Comparison of ENCODE assay signal across 25 cellular contexts in the genomic region with DNA sequence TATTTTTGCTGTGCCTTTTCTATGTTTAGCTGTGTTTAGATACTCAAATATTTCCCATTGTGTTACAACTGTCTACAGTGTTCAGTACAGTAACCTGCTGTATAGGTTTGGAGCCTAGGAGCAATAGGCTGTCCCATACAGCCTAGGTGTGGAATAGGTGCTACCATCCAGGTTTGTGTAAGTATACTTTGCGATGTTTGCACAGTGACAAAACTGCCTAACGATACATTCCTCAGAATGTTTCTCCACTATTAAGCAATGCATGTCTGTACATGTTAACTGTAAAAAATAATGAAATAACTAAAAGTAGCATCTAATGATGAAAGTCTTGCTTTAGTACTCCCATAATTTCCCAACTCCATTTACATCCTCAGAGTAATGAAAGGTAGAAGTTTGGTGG.
"Had no signal": no experiment of that assay in that cellular context is flagged by ENCODE, and none has a peak within 500 bp of the region (broad histone marks: within the 10 kb centered on the region; RNA-seq: fewer than 3 reads in every experiment).

No MANE protein-coding gene starts in this region.

- H3K27me3 ChIP-seq: brain microvascular endothelial cell, esophagus muscularis mucosa, thyroid gland had no signal

- H3K4me1 Mint-ChIP-seq: activated naive CD8-positive, alpha-beta T cell treated with anti-CD3 and anti-CD28 coated beads, Interleukin-2, amount 50 U/mL, for 24 hours; mesothelial cell of epicardium had no signal

- H3K27ac Mint-ChIP-seq: activated CD8-positive, alpha-beta T cell treated with anti-CD3 and anti-CD28 coated beads for 36 hours; activated naive CD4-positive, alpha-beta T cell treated with anti-CD3 and anti-CD28 coated beads for 36 hours; activated naive CD8-positive, alpha-beta T cell treated with anti-CD3 and anti-CD28 coated beads, Interleukin-2, amount 50 U/mL, for 24 hours; activated T-helper 2 cell treated with anti-CD3 and anti-CD28 coated beads, Interferon-gamma antibody, Interleukin-2, Interleukin-4, amounts not matched to agents 10 μg/mL and 5 μg/mL and 100 μg/mL, durations not matched to agents 14 hours and 24 hours and 36 hours; mesothelial cell of epicardium had no signal

- ATAC-seq: activated CD8-positive, alpha-beta T cell treated with anti-CD3 and anti-CD28 coated beads for 36 hours; activated naive CD8-positive, alpha-beta T cell treated with anti-CD3 and anti-CD28 coated beads, Interleukin-2, amount 50 U/mL, for 24 hours had no signal

- H3K27me3 Mint-ChIP-seq: activated CD8-positive, alpha-beta T cell treated with anti-CD3 and anti-CD28 coated beads for 36 hours; activated naive CD8-positive, alpha-beta T cell treated with anti-CD3 and anti-CD28 coated beads, Interleukin-2, amount 50 U/mL, for 24 hours had no signal

- H3K4me1 ChIP-seq: esophagus muscularis mucosa, thyroid gland had no signal

- H3K4me3 Mint-ChIP-seq: activated CD8-positive, alpha-beta T cell treated with anti-CD3 and anti-CD28 coated beads for 36 hours; activated naive CD4-positive, alpha-beta T cell treated with anti-CD3 and anti-CD28 coated beads for 36 hours; activated naive CD8-positive, alpha-beta T cell treated with anti-CD3 and anti-CD28 coated beads, Interleukin-2, amount 50 U/mL, for 24 hours; mesothelial cell of epicardium had no signal

- H3K4me3 ChIP-seq: esophagus muscularis mucosa, lung, thyroid gland had no signal

- H3K9me3 Mint-ChIP-seq: activated CD8-positive, alpha-beta T cell treated with anti-CD3 and anti-CD28 coated beads for 36 hours; activated naive CD4-positive, alpha-beta T cell treated with anti-CD3 and anti-CD28 coated beads for 36 hours; activated naive CD8-positive, alpha-beta T cell treated with anti-CD3 and anti-CD28 coated beads, Interleukin-2, amount 50 U/mL, for 24 hours; activated T-helper 2 cell treated with anti-CD3 and anti-CD28 coated beads, Interferon-gamma antibody, Interleukin-2, Interleukin-4, amounts not matched to agents 10 μg/mL and 5 μg/mL and 100 μg/mL, durations not matched to agents 14 hours and 24 hours and 36 hours had no signal

- DNase-seq: activated CD4-positive, alpha-beta T cell treated with anti-CD3 and anti-CD28 coated beads for 48 hours; activated CD4-positive, CD25-positive, alpha-beta regulatory T cell; activated CD8-positive, alpha-beta T cell treated with anti-CD3 and anti-CD28 coated beads for 36 hours; activated naive CD4-positive, alpha-beta T cell treated with anti-CD3 and anti-CD28 coated beads for 36 hours; activated naive CD8-positive, alpha-beta T cell treated with anti-CD3 and anti-CD28 coated beads, Interleukin-2, amount 50 U/mL, for 24 hours; activated T-cell treated with anti-CD3 and anti-CD28 coated beads, Interleukin-2, amount 50 U/mL, for 1 hour; anterior cingulate cortex; brain microvascular endothelial cell; cerebellar nuclear complex; cortex of kidney; islet precursor cell; occipital lobe; posterior cingulate gyrus; stimulated activated CD4-positive, alpha-beta T cell treated with anti-CD3 and anti-CD28 coated beads, Interleukin-12 subunit alpha, Interleukin-12 subunit beta, amount 100 ng/mL, for 4 hours; stimulated activated CD4-positive, alpha-beta T cell treated with anti-CD3 and anti-CD28 coated beads, Interleukin-1b, Interleukin-23, amount 100 ng/mL, for 48 hours; stimulated activated CD8-positive, alpha-beta memory T cell treated with anti-CD3 and anti-CD28 coated beads, Interleukin-4, amount 100 ng/mL, for 48 hours; stimulated activated naive CD4-positive, alpha-beta T cell treated with Interleukin-2 at 50 U/mL for 16 hours; T1000; thyroid gland had no signal

- H3K27ac ChIP-seq: brain microvascular endothelial cell, esophagus muscularis mucosa, thyroid gland had no signal

- H3K9me3 ChIP-seq: esophagus muscularis mucosa, thyroid gland had no signal

- FAIRE-seq: endometrium, urothelium cell line had no signal

- H3K36me3 ChIP-seq: brain microvascular endothelial cell had no signal
